ENCODE assay signal across 1 cellular context in the genomic region with DNA sequence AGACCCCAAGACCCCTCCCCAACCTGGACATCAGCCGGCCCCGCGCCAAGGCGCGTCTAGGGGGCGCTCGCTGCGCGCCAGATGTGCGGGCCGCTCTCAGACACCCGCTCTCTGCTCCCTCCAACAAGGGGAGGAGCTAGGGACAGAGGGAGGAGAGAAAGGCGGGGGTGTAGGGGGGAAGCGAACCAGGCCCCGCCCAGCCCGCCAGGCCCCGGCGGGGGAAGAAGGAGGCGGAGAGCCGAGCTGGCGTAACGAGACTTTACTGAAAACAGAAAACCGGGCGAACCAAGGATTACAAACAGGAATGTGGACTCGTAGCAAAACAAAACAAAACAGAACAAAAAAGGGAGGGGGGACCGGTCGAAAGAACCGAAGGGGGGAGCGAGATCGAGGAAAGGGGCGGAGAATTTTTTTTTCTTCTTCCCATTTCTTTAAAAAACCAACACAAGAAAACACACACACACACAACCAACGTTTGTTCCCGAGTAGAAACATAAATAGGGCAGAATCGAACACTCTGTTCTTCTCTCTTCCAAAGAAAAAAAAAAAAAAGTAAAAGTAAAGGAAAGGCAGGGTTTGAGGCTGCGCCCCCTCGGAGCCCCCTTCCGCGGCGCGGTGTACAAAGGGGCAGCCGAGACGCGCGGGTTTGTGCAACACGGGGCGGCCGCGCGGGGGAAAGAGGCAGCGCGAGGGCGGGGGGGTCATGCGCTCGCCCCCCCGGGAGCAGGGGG.
TF ChIP-seq lines count a peak whose summit lies in the region.

No MANE protein-coding gene starts in this region.

TF ChIP-seq in HepG2, 621 proteins besides CTCF, POLR2A, EP300 and RAD21 (continued from another document and continues in another):
- TF ChIP-seq, protein P1, sequence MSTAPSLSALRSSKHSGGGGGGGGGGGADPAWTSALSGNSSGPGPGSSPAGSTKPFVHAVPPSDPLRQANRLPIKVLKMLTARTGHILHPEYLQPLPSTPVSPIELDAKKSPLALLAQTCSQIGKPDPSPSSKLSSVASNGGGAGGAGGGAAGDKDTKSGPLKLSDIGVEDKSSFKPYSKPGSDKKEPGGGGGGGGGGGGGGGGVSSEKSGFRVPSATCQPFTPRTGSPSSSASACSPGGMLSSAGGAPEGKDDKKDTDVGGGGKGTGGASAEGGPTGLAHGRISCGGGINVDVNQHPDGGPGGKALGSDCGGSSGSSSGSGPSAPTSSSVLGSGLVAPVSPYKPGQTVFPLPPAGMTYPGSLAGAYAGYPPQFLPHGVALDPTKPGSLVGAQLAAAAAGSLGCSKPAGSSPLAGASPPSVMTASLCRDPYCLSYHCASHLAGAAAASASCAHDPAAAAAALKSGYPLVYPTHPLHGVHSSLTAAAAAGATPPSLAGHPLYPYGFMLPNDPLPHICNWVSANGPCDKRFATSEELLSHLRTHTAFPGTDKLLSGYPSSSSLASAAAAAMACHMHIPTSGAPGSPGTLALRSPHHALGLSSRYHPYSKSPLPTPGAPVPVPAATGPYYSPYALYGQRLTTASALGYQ (CRISPR knock-in tag; IDR thresholded peaks at IDR 0.05), result no peak
- TF ChIP-seq, protein P2, sequence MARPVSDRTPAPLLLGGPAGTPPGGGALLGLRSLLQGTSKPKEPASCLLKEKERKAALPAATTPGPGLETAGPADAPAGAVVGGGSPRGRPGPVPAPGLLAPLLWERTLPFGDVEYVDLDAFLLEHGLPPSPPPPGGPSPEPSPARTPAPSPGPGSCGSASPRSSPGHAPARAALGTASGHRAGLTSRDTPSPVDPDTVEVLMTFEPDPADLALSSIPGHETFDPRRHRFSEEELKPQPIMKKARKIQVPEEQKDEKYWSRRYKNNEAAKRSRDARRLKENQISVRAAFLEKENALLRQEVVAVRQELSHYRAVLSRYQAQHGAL (CRISPR knock-in tag; IDR thresholded peaks at IDR 0.05; ENCODE audit: not compliant biosample characterization), result no peak
- TF ChIP-seq GABPB1 (CRISPR knock-in tag; IDR thresholded peaks at IDR 0.05) (peak; percentile 47; the same call in 1 of the 2 replicates), ZNF552 (CRISPR knock-in tag; IDR thresholded peaks at IDR 0.05; ENCODE audit: borderline replicate concordance) (no peak), MIER3 (CRISPR knock-in tag; IDR thresholded peaks at IDR 0.05; ENCODE audit: borderline replicate concordance) (0 out of 2 replicates have a peak, but pooled peaks have one; percentile 39), NR2F1 (CRISPR knock-in tag; IDR thresholded peaks at IDR 0.05) (0 out of 4 replicates have a peak, but pooled peaks of 1 of the 2 experiments have one; percentile 20), SYNCRIP (IDR thresholded peaks at IDR 0.05; ENCODE audit: insufficient read depth, low read depth, low read length) (no peak), CREM (IDR thresholded peaks at IDR 0.05) (0 out of 2 replicates have a peak, but pooled peaks have one; percentile 51), CREM (CRISPR knock-in tag; IDR thresholded peaks at IDR 0.05) (no peak), SIX1 (CRISPR knock-in tag; IDR thresholded peaks at IDR 0.05; ENCODE audit: borderline replicate concordance) (no peak), FIP1L1 (IDR thresholded peaks at IDR 0.05; ENCODE audit: borderline replicate concordance, insufficient read depth, low read depth, low read length) (peak; percentile 88; the same call in 1 of the 2 replicates), MAFF (IDR thresholded peaks at IDR 0.05; ENCODE audit: low read depth, low read length) (no peak), ZNF775 (CRISPR knock-in tag; IDR thresholded peaks at IDR 0.05; ENCODE audit: borderline replicate concordance) (no peak), ZNF792 (CRISPR knock-in tag; IDR thresholded peaks at IDR 0.05) (peak; percentile 54), ZNF121 (CRISPR knock-in tag; IDR thresholded peaks at IDR 0.05) (0 out of 2 replicates have a peak, but pooled peaks have one; percentile 4), FOXC1 (CRISPR knock-in tag; IDR thresholded peaks at IDR 0.05; ENCODE audit: borderline replicate concordance) (peak; percentile 30; the same call in 1 of the 2 replicates), THYN1 (CRISPR knock-in tag; IDR thresholded peaks at IDR 0.05; ENCODE audit: borderline replicate concordance, low read depth) (no peak), ZFP36 (IDR thresholded peaks at IDR 0.05; ENCODE audit: borderline replicate concordance, low read depth, low read length, partially characterized antibody) (no peak), CHD4 (IDR thresholded peaks at IDR 0.05; ENCODE audit: borderline replicate concordance, low read length) (peak; percentile 3; the same call in 1 of the 2 replicates), HNRNPK (IDR thresholded peaks at IDR 0.05; ENCODE audit: low read depth, low read length, poor library complexity, severe bottlenecking) (peak; percentile 73), NAIF1 (CRISPR knock-in tag; IDR thresholded peaks at IDR 0.05; ENCODE audit: borderline replicate concordance) (0 out of 2 replicates have a peak, but pooled peaks have one; percentile 19), ZNF30 (CRISPR knock-in tag; IDR thresholded peaks at IDR 0.05) (no peak), ZNF556 (CRISPR knock-in tag; IDR thresholded peaks at IDR 0.05; ENCODE audit: borderline replicate concordance) (peak; percentile 37; the same call in 1 of the 2 replicates), PPARG (CRISPR knock-in tag; conservative IDR thresholded peaks at IDR 0.05) (no peak; the same call in 1 of the 2 replicates), ZNF10 (CRISPR knock-in tag; IDR thresholded peaks at IDR 0.05; ENCODE audit: borderline replicate concordance, low read depth) (no peak), ARID2 (CRISPR knock-in tag; IDR thresholded peaks at IDR 0.05; ENCODE audit: borderline replicate concordance) (0 out of 2 replicates have a peak, but pooled peaks have one; percentile 52), ARNTL (CRISPR knock-in tag; IDR thresholded peaks at IDR 0.05) (peak; percentile 5; the same call in 1 of the 2 replicates), FOXA1 (IDR thresholded peaks at IDR 0.05) (no peak), FOXA1 (CRISPR knock-in tag; IDR thresholded peaks at IDR 0.05) (no peak), NR3C1 (CRISPR knock-in tag; IDR thresholded peaks at IDR 0.05) (no peak), GATAD2A (CRISPR knock-in tag; IDR thresholded peaks at IDR 0.05) (0 out of 2 replicates have a peak, but pooled peaks have one; percentile 48), KDM5A (IDR thresholded peaks at IDR 0.05; ENCODE audit: borderline replicate concordance, low read length) (peak; percentile 92), PHF5A (CRISPR knock-in tag; IDR thresholded peaks at IDR 0.05; ENCODE audit: low read depth, unreplicated experiment) (peak; percentile 45), ELF1 (CRISPR knock-in tag; IDR thresholded peaks at IDR 0.05) (peak; percentile 46; the same call in 1 of the 2 replicates), LCORL (IDR thresholded peaks at IDR 0.05) (no peak), LCORL (CRISPR knock-in tag; IDR thresholded peaks at IDR 0.05) (peak; percentile 50), TGIF2 (CRISPR knock-in tag; IDR thresholded peaks at IDR 0.05) (peak; percentile 14), GTF3A (CRISPR knock-in tag; conservative IDR thresholded peaks at IDR 0.05) (0 out of 2 replicates have a peak, but pooled peaks have one; percentile 37), ESRRA (CRISPR knock-in tag; IDR thresholded peaks at IDR 0.05; ENCODE audit: low read depth) (0 out of 2 replicates have a peak, but pooled peaks have one; percentile 41), POLR2AphosphoS5 (IDR thresholded peaks at IDR 0.05; ENCODE audit: low read depth, low read length) (peak; percentile 61; the same call in 1 of the 2 replicates), MED8 (CRISPR knock-in tag; IDR thresholded peaks at IDR 0.05; ENCODE audit: insufficient replicate concordance) (peak; percentile 47)
- TF ChIP-seq, protein P3, sequence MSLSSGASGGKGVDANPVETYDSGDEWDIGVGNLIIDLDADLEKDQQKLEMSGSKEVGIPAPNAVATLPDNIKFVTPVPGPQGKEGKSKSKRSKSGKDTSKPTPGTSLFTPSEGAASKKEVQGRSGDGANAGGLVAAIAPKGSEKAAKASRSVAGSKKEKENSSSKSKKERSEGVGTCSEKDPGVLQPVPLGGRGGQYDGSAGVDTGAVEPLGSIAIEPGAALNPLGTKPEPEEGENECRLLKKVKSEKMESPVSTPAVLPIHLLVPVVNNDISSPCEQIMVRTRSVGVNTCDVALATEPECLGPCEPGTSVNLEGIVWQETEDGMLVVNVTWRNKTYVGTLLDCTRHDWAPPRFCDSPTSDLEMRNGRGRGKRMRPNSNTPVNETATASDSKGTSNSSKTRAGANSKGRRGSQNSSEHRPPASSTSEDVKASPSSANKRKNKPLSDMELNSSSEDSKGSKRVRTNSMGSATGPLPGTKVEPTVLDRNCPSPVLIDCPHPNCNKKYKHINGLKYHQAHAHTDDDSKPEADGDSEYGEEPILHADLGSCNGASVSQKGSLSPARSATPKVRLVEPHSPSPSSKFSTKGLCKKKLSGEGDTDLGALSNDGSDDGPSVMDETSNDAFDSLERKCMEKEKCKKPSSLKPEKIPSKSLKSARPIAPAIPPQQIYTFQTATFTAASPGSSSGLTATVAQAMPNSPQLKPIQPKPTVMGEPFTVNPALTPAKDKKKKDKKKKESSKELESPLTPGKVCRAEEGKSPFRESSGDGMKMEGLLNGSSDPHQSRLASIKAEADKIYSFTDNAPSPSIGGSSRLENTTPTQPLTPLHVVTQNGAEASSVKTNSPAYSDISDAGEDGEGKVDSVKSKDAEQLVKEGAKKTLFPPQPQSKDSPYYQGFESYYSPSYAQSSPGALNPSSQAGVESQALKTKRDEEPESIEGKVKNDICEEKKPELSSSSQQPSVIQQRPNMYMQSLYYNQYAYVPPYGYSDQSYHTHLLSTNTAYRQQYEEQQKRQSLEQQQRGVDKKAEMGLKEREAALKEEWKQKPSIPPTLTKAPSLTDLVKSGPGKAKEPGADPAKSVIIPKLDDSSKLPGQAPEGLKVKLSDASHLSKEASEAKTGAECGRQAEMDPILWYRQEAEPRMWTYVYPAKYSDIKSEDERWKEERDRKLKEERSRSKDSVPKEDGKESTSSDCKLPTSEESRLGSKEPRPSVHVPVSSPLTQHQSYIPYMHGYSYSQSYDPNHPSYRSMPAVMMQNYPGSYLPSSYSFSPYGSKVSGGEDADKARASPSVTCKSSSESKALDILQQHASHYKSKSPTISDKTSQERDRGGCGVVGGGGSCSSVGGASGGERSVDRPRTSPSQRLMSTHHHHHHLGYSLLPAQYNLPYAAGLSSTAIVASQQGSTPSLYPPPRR (CRISPR knock-in tag; IDR thresholded peaks at IDR 0.05; ENCODE audit: borderline replicate concordance), result peak; percentile 55; the same call in 1 of the 2 replicates
- TF ChIP-seq, protein P4, sequence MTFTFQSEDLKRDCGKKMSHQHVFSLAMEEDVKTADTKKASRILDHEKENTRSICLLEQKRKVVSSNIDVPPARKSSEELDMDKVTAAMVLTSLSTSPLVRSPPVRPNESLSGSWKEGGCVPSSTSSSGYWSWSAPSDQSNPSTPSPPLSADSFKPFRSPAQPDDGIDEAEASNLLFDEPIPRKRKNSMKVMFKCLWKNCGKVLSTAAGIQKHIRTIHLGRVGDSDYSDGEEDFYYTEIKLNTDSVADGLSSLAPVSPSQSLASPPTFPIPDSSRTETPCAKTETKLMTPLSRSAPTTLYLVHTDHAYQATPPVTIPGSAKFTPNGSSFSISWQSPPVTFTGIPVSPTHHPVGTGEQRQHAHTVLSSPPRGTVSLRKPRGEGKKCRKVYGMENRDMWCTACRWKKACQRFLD (CRISPR knock-in tag; IDR thresholded peaks at IDR 0.05; ENCODE audit: borderline replicate concordance), result no peak
- TF ChIP-seq, protein P5, sequence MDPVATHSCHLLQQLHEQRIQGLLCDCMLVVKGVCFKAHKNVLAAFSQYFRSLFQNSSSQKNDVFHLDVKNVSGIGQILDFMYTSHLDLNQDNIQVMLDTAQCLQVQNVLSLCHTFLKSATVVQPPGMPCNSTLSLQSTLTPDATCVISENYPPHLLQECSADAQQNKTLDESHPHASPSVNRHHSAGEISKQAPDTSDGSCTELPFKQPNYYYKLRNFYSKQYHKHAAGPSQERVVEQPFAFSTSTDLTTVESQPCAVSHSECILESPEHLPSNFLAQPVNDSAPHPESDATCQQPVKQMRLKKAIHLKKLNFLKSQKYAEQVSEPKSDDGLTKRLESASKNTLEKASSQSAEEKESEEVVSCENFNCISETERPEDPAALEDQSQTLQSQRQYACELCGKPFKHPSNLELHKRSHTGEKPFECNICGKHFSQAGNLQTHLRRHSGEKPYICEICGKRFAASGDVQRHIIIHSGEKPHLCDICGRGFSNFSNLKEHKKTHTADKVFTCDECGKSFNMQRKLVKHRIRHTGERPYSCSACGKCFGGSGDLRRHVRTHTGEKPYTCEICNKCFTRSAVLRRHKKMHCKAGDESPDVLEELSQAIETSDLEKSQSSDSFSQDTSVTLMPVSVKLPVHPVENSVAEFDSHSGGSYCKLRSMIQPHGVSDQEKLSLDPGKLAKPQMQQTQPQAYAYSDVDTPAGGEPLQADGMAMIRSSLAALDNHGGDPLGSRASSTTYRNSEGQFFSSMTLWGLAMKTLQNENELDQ (CRISPR knock-in tag; IDR thresholded peaks at IDR 0.05; ENCODE audit: borderline replicate concordance), result no peak
- TF ChIP-seq, protein P6, sequence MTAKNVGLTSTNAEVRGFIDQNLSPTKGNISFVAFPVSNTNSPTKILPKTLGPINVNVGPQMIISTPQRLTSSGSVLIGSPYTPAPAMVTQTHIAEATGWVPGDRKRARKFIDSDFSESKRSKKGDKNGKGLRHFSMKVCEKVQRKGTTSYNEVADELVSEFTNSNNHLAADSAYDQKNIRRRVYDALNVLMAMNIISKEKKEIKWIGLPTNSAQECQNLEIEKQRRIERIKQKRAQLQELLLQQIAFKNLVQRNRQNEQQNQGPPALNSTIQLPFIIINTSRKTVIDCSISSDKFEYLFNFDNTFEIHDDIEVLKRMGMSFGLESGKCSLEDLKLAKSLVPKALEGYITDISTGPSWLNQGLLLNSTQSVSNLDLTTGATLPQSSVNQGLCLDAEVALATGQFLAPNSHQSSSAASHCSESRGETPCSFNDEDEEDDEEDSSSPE (CRISPR knock-in tag; IDR thresholded peaks at IDR 0.05), result peak; percentile 70; the same call in 1 of the 2 replicates
- TF ChIP-seq, protein P7, sequence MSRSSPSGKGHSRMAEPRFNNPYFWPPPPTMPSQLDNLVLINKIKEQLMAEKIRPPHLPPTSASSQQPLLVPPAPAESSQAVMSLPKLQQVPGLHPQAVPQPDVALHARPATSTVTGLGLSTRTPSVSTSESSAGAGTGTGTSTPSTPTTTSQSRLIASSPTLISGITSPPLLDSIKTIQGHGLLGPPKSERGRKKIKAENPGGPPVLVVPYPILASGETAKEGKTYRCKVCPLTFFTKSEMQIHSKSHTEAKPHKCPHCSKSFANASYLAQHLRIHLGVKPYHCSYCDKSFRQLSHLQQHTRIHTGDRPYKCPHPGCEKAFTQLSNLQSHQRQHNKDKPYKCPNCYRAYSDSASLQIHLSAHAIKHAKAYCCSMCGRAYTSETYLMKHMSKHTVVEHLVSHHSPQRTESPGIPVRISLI (CRISPR knock-in tag; IDR thresholded peaks at IDR 0.05; ENCODE audit: borderline replicate concordance), result peak; percentile 27; the same call in 1 of the 2 replicates
